ENCODE assay signal across 12 cellular contexts in the genomic region with DNA sequence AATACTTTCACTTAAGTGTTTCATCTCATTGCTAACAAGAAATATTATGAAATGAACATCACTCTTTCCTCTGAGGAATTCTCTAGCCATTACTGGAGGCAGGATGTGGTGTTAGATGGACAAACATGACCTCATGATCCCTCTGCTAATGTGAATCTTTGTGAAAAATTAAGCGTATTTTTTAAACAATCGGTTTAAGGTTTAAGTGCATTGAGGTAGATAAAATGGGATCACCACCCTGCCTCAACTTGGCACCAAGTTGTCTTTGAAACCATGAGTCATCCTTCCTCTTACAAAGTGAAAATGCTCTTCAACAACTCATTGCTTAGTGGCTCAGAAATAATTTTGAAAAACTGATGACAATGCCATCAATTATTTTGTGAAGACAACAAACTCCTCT.
A peak's percentile ranks its signal among the peaks of the same experiment; 100 is the strongest.
DNase-seq lines count a peak whose midpoint lies in the region; ATAC-seq lines count a peak whose summit lies in the region.
"Had no signal": no experiment of that assay in that cellular context is flagged by ENCODE, and none has a peak within 500 bp of the region (broad histone marks: within the 10 kb centered on the region; RNA-seq: fewer than 3 reads in every experiment).

No MANE protein-coding gene starts in this region.

- H3K27me3 Mint-ChIP-seq in activated CD4-positive, alpha-beta memory T cell treated with anti-CD3 and anti-CD28 coated beads, Interleukin-2, amount 10 ng/mL, durations not matched to agents 7 days and 5 days: no peaks in the 10 kb centered on the region
- peaks cover 3 to 12% of the 10 kb centered on the region in 2 donors for H3K27me3 Mint-ChIP-seq in T-cell
- H3K27me3 Mint-ChIP-seq: activated naive CD8-positive, alpha-beta T cell treated with anti-CD3 and anti-CD28 coated beads, Interleukin-2, amount 10 ng/mL, durations not matched to agents 7 days and 5 days; natural killer cell treated with Interleukin-12 subunit alpha and Interleukin-12 subunit beta and Interleukin-15 and Interleukin-18, amount 100 ng/mL, for 72 hours had no signal

- no peaks in the 10 kb centered on the region for H3K9me3 ChIP-seq in adipocyte (ENCODE audit: control insufficient read depth, low read length)

- H3K4me1 ChIP-seq in adipocyte (ENCODE audit: control insufficient read depth, insufficient read depth, low read length): peaks cover 22% of the 10 kb centered on the region

- no peak overlapping the region for H3K27ac Mint-ChIP-seq in stimulated activated effector memory CD8-positive, alpha-beta T cell treated with anti-CD3 and anti-CD28 coated beads, Interleukin-12 subunit alpha, Interleukin-12 subunit beta, amount 100 ng/mL, for 72 hours
- H3K27ac Mint-ChIP-seq in activated CD4-positive, alpha-beta memory T cell treated with anti-CD3 and anti-CD28 coated beads, Interleukin-2, amount 10 ng/mL, durations not matched to agents 7 days and 5 days: no peak overlapping the region
- no peak overlapping the region for H3K27ac Mint-ChIP-seq in T-cell
- H3K27ac Mint-ChIP-seq: activated naive CD8-positive, alpha-beta T cell treated with anti-CD3 and anti-CD28 coated beads, Interleukin-2, amount 10 ng/mL, durations not matched to agents 7 days and 5 days; natural killer cell treated with Interleukin-12 subunit alpha and Interleukin-12 subunit beta and Interleukin-15 and Interleukin-18, amount 100 ng/mL, for 72 hours had no signal

- no peak overlapping the region for H3K4me3 Mint-ChIP-seq in stimulated activated effector memory CD8-positive, alpha-beta T cell treated with anti-CD3 and anti-CD28 coated beads, Interleukin-12 subunit alpha, Interleukin-12 subunit beta, amount 100 ng/mL, for 72 hours
- no peak overlapping the region for H3K4me3 Mint-ChIP-seq in activated CD4-positive, alpha-beta memory T cell treated with anti-CD3 and anti-CD28 coated beads, Interleukin-2, amount 10 ng/mL, durations not matched to agents 7 days and 5 days
- H3K4me3 Mint-ChIP-seq in T-cell: no peak overlapping the region
- H3K4me3 Mint-ChIP-seq: activated naive CD8-positive, alpha-beta T cell treated with anti-CD3 and anti-CD28 coated beads, Interleukin-2, amount 10 ng/mL, durations not matched to agents 7 days and 5 days; natural killer cell treated with Interleukin-12 subunit alpha and Interleukin-12 subunit beta and Interleukin-15 and Interleukin-18, amount 100 ng/mL, for 72 hours had no signal

- POLR2A ChIA-PET in activated CD4-positive, alpha-beta memory T cell treated with anti-CD3 and anti-CD28 coated beads, Interleukin-2, amount 10 ng/mL, durations not matched to agents 7 days and 5 days (lab: Charles Lee): no interaction called here
- POLR2A ChIA-PET in T-cell (lab: Charles Lee): no interaction called here

- CTCF ChIA-PET in activated CD4-positive, alpha-beta memory T cell treated with anti-CD3 and anti-CD28 coated beads, Interleukin-2, amount 10 ng/mL, durations not matched to agents 7 days and 5 days (lab: Charles Lee): no interaction called here
- CTCF ChIA-PET in T-cell (lab: Charles Lee): interaction anchor here in 1 of 2 donors (0.5 kb wide), 1 partner anchor 422 kb away, joined by 3 read pairs; no protein-coding TSS in a partner anchor

- ATAC-seq in stimulated activated effector memory CD8-positive, alpha-beta T cell treated with anti-CD3 and anti-CD28 coated beads, Interleukin-12 subunit alpha, Interleukin-12 subunit beta, amount 100 ng/mL, for 72 hours: no peak
- no peak for ATAC-seq in T-cell (replicated peaks in 1 of 4)
- ATAC-seq: natural killer cell treated with Interleukin-12 subunit alpha and Interleukin-12 subunit beta and Interleukin-15 and Interleukin-18, amount 100 ng/mL, for 72 hours had no signal

- DNase-seq in GM04503 (ENCODE audit: low read depth) (peak; percentile 56), HS-27A (ENCODE audit: low read depth) (peak; percentile 82), adipocyte (ENCODE audit: low read depth) (peak; percentile 69), kidney glomerular epithelial cell (lab: John Stamatoyannopoulos, UW) (peak; percentile 97), DMS79 treated with DMSO at 0.1 percent for 48 hours (lab: John Stamatoyannopoulos, UW) (no peak), T-cell (no peak)
- DNase-seq in stimulated activated effector memory CD8-positive, alpha-beta T cell treated with anti-CD3 and anti-CD28 coated beads, Interleukin-12 subunit alpha, Interleukin-12 subunit beta, amount 100 ng/mL, for 72 hours (ENCODE audit: low spot score in 2 of 2): no peak
- DNase-seq in activated CD4-positive, alpha-beta memory T cell treated with anti-CD3 and anti-CD28 coated beads, Interleukin-2, amount 10 ng/mL, durations not matched to agents 7 days and 5 days: no peak
- DNase-seq: activated naive CD8-positive, alpha-beta T cell treated with anti-CD3 and anti-CD28 coated beads, Interleukin-2, amount 10 ng/mL, durations not matched to agents 7 days and 5 days; heart left ventricle; NCI-H524 had no signal

- peaks cover 3% of the 10 kb centered on the region for H3K9me3 Mint-ChIP-seq in stimulated activated effector memory CD8-positive, alpha-beta T cell treated with anti-CD3 and anti-CD28 coated beads, Interleukin-12 subunit alpha, Interleukin-12 subunit beta, amount 100 ng/mL, for 72 hours
- peaks cover 4% of the 10 kb centered on the region for H3K9me3 Mint-ChIP-seq in activated CD4-positive, alpha-beta memory T cell treated with anti-CD3 and anti-CD28 coated beads, Interleukin-2, amount 10 ng/mL, durations not matched to agents 7 days and 5 days
- peaks cover 0 to 7% (median 3%) of the 10 kb centered on the region in 3 donors for H3K9me3 Mint-ChIP-seq in T-cell
- H3K9me3 Mint-ChIP-seq: natural killer cell treated with Interleukin-12 subunit alpha and Interleukin-12 subunit beta and Interleukin-15 and Interleukin-18, amount 100 ng/mL, for 72 hours had no signal

- H3K4me3 ChIP-seq in adipocyte (ENCODE audit: low read length): peak overlapping the region; percentile 49
- H3K4me3 ChIP-seq: heart left ventricle had no signal

- H3K4me1 Mint-ChIP-seq in stimulated activated effector memory CD8-positive, alpha-beta T cell treated with anti-CD3 and anti-CD28 coated beads, Interleukin-12 subunit alpha, Interleukin-12 subunit beta, amount 100 ng/mL, for 72 hours: no peaks in the 10 kb centered on the region
- peaks cover 13% of the 10 kb centered on the region for H3K4me1 Mint-ChIP-seq in activated CD4-positive, alpha-beta memory T cell treated with anti-CD3 and anti-CD28 coated beads, Interleukin-2, amount 10 ng/mL, durations not matched to agents 7 days and 5 days
- H3K4me1 Mint-ChIP-seq in T-cell: no peaks in the 10 kb centered on the region
- H3K4me1 Mint-ChIP-seq: activated naive CD8-positive, alpha-beta T cell treated with anti-CD3 and anti-CD28 coated beads, Interleukin-2, amount 10 ng/mL, durations not matched to agents 7 days and 5 days had no signal

- H3K9ac ChIP-seq in adipocyte (ENCODE audit: low read length): no peak overlapping the region

- H3K27me3 ChIP-seq in adipocyte (replicated peaks; ENCODE audit: control insufficient read depth, insufficient read depth, low read length): no peaks in the 10 kb centered on the region
- H3K27me3 ChIP-seq: heart left ventricle had no signal

- H3K36me3 Mint-ChIP-seq in stimulated activated effector memory CD8-positive, alpha-beta T cell treated with anti-CD3 and anti-CD28 coated beads, Interleukin-12 subunit alpha, Interleukin-12 subunit beta, amount 100 ng/mL, for 72 hours: no peaks in the 10 kb centered on the region
- no peaks in the 10 kb centered on the region for H3K36me3 Mint-ChIP-seq in activated CD4-positive, alpha-beta memory T cell treated with anti-CD3 and anti-CD28 coated beads, Interleukin-2, amount 10 ng/mL, durations not matched to agents 7 days and 5 days (ENCODE audit: low read depth)
- no peaks in the 10 kb centered on the region for H3K36me3 Mint-ChIP-seq in T-cell
- H3K36me3 Mint-ChIP-seq: natural killer cell treated with Interleukin-12 subunit alpha and Interleukin-12 subunit beta and Interleukin-15 and Interleukin-18, amount 100 ng/mL, for 72 hours had no signal

- H3K36me3 ChIP-seq in adipocyte (ENCODE audit: control insufficient read depth, insufficient read depth, low read length, severe bottlenecking): no peaks in the 10 kb centered on the region
- H3K36me3 ChIP-seq: heart left ventricle had no signal

Comparison
In these comparisons a context has a peak if more than half of its experiments do, and no peak if none do; other contexts are left out.
1. DNase-seq: peak in GM04503 (single experiment), HS-27A (single experiment), adipocyte (single experiment) and kidney glomerular epithelial cell (single experiment); none in stimulated activated effector memory CD8-positive, alpha-beta T cell treated with anti-CD3 and anti-CD28 coated beads, Interleukin-12 subunit alpha, Interleukin-12 subunit beta, amount 100 ng/mL, for 72 hours (0 of 2), activated CD4-positive, alpha-beta memory T cell treated with anti-CD3 and anti-CD28 coated beads, Interleukin-2, amount 10 ng/mL, durations not matched to agents 7 days and 5 days (single experiment), DMS79 treated with DMSO at 0.1 percent for 48 hours (single experiment) and T-cell (0 of 34).